21 cellular contexts compared by ENCODE assay signal in the genomic region with DNA sequence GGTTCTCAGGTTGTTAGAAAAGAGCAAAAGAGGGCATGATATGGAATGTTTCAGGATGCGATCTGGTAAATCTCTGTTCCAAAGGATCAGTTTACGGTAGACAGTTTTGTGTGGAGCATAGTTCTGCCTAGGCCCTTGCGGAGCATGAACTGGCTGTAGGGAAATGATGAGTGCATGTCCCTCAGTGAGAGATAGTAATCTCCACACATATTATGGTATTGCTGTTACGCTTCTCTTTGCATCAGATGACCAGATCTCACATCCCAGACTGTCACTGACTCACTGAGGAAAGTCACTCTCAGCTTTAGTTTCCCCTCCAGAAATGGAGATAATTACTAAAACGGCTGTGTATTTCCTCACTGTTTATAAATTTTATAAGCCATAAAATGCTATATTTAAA.
"Had no signal": no experiment of that assay in that cellular context is flagged by ENCODE, and none has a peak within 500 bp of the region (broad histone marks: within the 10 kb centered on the region; RNA-seq: fewer than 3 reads in every experiment).

No MANE protein-coding gene starts in this region.

- H3K36me3 ChIP-seq: Peyer's patch, SJSA1 had no signal

- H3K9me3 ChIP-seq: SJSA1 had no signal

- H3K27me3 ChIP-seq: Peyer's patch, SJSA1 had no signal

- H2AFZ ChIP-seq: PC-9 had no signal

- H3K4me1 ChIP-seq: Peyer's patch, SJSA1 had no signal

- H3K4me3 ChIP-seq: PC-9, Peyer's patch, SJSA1 had no signal

- H3K4me2 ChIP-seq: PC-9 had no signal

- H3K27ac ChIP-seq: HL-60, PC-9, Peyer's patch, SJSA1 had no signal

- DNase-seq: KBM-7, MV-4-11, NCI-H1048, NCI-H1105, NCI-H1417, NCI-H1436 treated with DMSO at 0.1 percent for 48 hours, NCI-H1694, NCI-H187 treated with DMSO at 0.1 percent for 48 hours, NCI-H2029 treated with DMSO at 0.1 percent for 48 hours, NCI-H2171 treated with DMSO at 0.1 percent for 48 hours, NCI-H345, NCI-H524, NCI-H526 treated with DMSO at 0.1 percent for 48 hours, NCI-H748 treated with DMSO at 0.1 percent for 48 hours, OCI-M1, PC-9, Peyer's patch, Right ventricle myocardium superior, SIG-M5 had no signal
